ENCODE assay signal across 8 cellular contexts in the genomic region with DNA sequence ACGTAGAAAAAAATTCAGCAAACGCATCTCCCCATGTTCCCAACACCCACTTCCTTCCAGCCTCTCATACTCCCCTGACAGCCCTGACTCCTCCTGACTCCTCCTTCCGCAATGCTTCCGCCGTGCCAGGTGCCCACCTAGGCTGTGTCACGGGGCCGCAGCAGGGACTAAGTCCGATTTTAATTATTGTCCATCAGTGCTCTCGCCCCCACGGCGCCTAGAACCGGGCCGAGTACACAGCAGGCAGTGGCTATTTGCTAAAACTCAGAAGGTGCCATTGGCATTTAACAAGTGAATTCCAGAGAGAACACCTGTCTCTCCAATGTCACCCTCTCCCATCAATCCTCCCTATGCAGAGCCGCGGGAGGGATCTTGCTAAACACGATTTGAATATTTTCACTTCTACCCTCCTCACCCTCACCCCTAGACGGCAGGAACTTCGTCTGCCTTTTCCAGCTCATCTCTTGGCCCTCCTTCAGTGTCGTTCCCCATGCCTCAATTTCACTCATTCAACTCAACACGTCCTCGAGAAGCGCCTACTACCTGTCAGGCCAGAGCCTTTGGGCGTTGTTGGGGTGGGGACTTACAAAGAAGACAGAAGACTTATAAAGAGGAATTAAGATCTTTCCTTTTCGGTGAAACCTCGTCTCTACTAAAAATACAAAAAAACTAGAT. TPM values are rescaled to one million over a fixed set of nuclear protein-coding genes. Genes with fewer than 3 reads are reported as not detected.
DNase-seq lines count a peak whose midpoint lies in the region; ATAC-seq, FAIRE-seq and TF ChIP-seq lines count a peak whose summit lies in the region.

No MANE protein-coding gene starts in this region.

- ATAC-seq in GM21576 (IDR thresholded peaks at IDR 0.05; ENCODE audit: unreplicated experiment), result peak; percentile 14
- peak; percentile 27 for ATAC-seq in omental fat pad (ENCODE audit: low FRiP score)

- H3K9ac ChIP-seq in Karpas-422 (ENCODE audit: low read length), result peak overlapping the region; percentile 87

- no peak for TF ChIP-seq POLR2A in H54 (IDR thresholded peaks at IDR 0.05; ENCODE audit: low read depth, low read length)

- H3K4me2 ChIP-seq in Karpas-422 (ENCODE audit: low read depth, low read length, poor library complexity, severe bottlenecking), result peak overlapping the region; percentile 99

- no peaks in the 10 kb centered on the region for H3K36me3 ChIP-seq in Karpas-422 (ENCODE audit: insufficient read depth, low read length)
- H3K36me3 ChIP-seq in WERI-Rb-1, result no peaks in the 10 kb centered on the region

- no peaks in the 10 kb centered on the region for H3K9me3 ChIP-seq in Karpas-422 (ENCODE audit: low read length)
- no peaks in the 10 kb centered on the region for H3K9me3 ChIP-seq in WERI-Rb-1 (ENCODE audit: severe bottlenecking)

- H3K79me2 ChIP-seq in Karpas-422 (ENCODE audit: low read length), result no peaks in the 10 kb centered on the region

- H3K9me2 ChIP-seq in Karpas-422 (replicated peaks; ENCODE audit: insufficient read depth, low read length), result no peaks in the 10 kb centered on the region

- H3K4me3 ChIP-seq in GM08714 (ENCODE audit: low read length) (peak overlapping the region; percentile 62), Karpas-422 (ENCODE audit: low read length) (peak overlapping the region; percentile 88), WERI-Rb-1 (ENCODE audit: low read depth, low read length) (peak overlapping the region; percentile 83), fibroblast of mammary gland (ENCODE audit: control insufficient read depth, low read depth, low read length) (peak overlapping the region; percentile 67)

- peak; percentile 80 for DNase-seq in Karpas-422
- no peak for DNase-seq in WERI-Rb-1
- no peak for DNase-seq in fibroblast of mammary gland (ENCODE audit: low read depth)
- DNase-seq in omental fat pad (ENCODE audit: low spot score), result no peak
- DNase-seq in H54 (ENCODE audit: insufficient read length, low spot score), result no peak
- no peak for DNase-seq in NK-92 (lab: John Stamatoyannopoulos, UW; ENCODE audit: unreplicated experiment)

- peak overlapping the region; percentile 85 for H3K27ac ChIP-seq in Karpas-422 (ENCODE audit: low read length)
- H3K27ac ChIP-seq in WERI-Rb-1, result peak overlapping the region; percentile 20; the same call in 1 of the 2 replicates

- H3K27me3 ChIP-seq in Karpas-422 (ENCODE audit: low read length), result no peaks in the 10 kb centered on the region
- H3K27me3 ChIP-seq in WERI-Rb-1 (ENCODE audit: insufficient read depth, low read depth, severe bottlenecking), result no peaks in the 10 kb centered on the region

- FAIRE-seq in H54 (lab: Jason Lieb, UNC), result no peak

- no peaks in the 10 kb centered on the region for H4K20me1 ChIP-seq in Karpas-422 (ENCODE audit: insufficient read depth, low read depth, low read length)

- peak overlapping the region; percentile 95; the same call in 1 of the 2 replicates for H2AFZ ChIP-seq in Karpas-422 (ENCODE audit: low read length)

- peaks cover 41% of the 10 kb centered on the region for H3K4me1 ChIP-seq in Karpas-422 (ENCODE audit: low read length)

- no peak for TF ChIP-seq CTCF in WERI-Rb-1 (IDR thresholded peaks at IDR 0.05; ENCODE audit: low read depth, low read length)
- TF ChIP-seq CTCF in fibroblast of mammary gland (conservative IDR thresholded peaks at IDR 0.05; ENCODE audit: control insufficient read depth, insufficient read depth, low read depth, low read length), result no peak
- no peak for TF ChIP-seq CTCF in omental fat pad (IDR thresholded peaks at IDR 0.05)

RNA-seq across cellular contexts. Expression of a gene that starts 11.5 kb away (rescaled TPM):
- 10.9 and 35.4 TPM in 2 replicates for total RNA-seq in Karpas-422 (2014; rRNA removed; shearing (Covaris generic); ENCODE audit: low replicate concordance)
- total RNA-seq in omental fat pad, result 10 to 100 TPM in 1 of 4 donors, 1 to 10 TPM in 3; 1.9 to 10.5 (median 3.7) TPM

RNA-seq across cellular contexts. Expression of a gene that starts 52.8 kb away (rescaled TPM):
- not detected in 2 replicates for total RNA-seq in Karpas-422 (2014; rRNA removed; shearing (Covaris generic); ENCODE audit: low replicate concordance)
- not detected for total RNA-seq in omental fat pad
